14 cellular contexts compared by ENCODE assay signal in the genomic region with DNA sequence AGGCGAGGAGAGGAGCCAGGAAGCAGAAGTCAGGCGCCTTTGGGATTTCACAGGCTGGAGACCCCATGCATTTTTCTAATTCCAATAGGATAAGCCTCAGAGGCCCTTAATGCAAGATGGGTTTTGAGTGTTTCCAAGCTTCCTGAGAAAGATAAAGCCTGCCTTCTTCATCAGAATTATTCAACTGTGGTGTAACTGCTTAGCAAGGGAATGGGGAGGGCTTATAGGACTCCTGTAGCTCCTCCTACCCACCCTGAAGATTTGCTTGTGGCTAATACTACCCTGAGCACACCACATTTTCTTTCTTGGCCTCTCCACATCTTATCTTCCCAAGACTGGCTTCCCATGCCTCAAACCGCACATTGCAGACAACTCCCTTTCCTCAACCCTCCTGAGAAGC.
"Had no signal": no experiment of that assay in that cellular context is flagged by ENCODE, and none has a peak within 500 bp of the region (broad histone marks: within the 10 kb centered on the region; RNA-seq: fewer than 3 reads in every experiment).

No MANE protein-coding gene starts in this region.

- H3K4me3 Mint-ChIP-seq: activated CD8-positive, alpha-beta T cell treated with anti-CD3 and anti-CD28 coated beads for 36 hours; activated naive CD8-positive, alpha-beta T cell treated with anti-CD3 and anti-CD28 coated beads, Interleukin-2, amount 10 ng/mL, durations not matched to agents 7 days and 5 days; activated T-cell treated with anti-CD3 and anti-CD28 coated beads, Interleukin-2, amount 50 U/mL, for 72 hours; stimulated activated naive B cell treated with anti-CD40 and anti-IgM and Interleukin-4, amounts not matched to agents 10 μg/mL and 1 μg/mL and 100 μg/mL, for 72 hours had no signal

- H3K4me1 Mint-ChIP-seq: activated naive CD8-positive, alpha-beta T cell treated with anti-CD3 and anti-CD28 coated beads, Interleukin-2, amount 10 ng/mL, durations not matched to agents 7 days and 5 days; stimulated activated naive B cell treated with anti-CD40 and anti-IgM and Interleukin-4, amounts not matched to agents 10 μg/mL and 1 μg/mL and 100 μg/mL, for 72 hours had no signal

- ATAC-seq: activated CD8-positive, alpha-beta T cell treated with anti-CD3 and anti-CD28 coated beads for 36 hours; activated T-cell treated with anti-CD3 and anti-CD28 coated beads, Interleukin-2, amount 50 U/mL, for 72 hours; esophagus mucosa; left ventricle myocardium superior; stimulated activated naive B cell treated with anti-CD40 and anti-IgM and Interleukin-4, amounts not matched to agents 10 μg/mL and 1 μg/mL and 100 μg/mL, for 72 hours had no signal

- H3K27ac ChIP-seq: parathyroid adenoma, transverse colon had no signal

- H3K4me3 ChIP-seq: transverse colon had no signal

- DNase-seq: activated CD4-positive, alpha-beta T cell treated with anti-CD3 and anti-CD28 coated beads for 4 hours; activated CD8-positive, alpha-beta memory T cell treated with anti-CD3 and anti-CD28 coated beads, Interleukin-2, amount 50 U/mL, for 4 hours; activated CD8-positive, alpha-beta T cell treated with anti-CD3 and anti-CD28 coated beads for 36 hours; activated naive CD8-positive, alpha-beta T cell treated with anti-CD3 and anti-CD28 coated beads, Interleukin-2, amount 10 ng/mL, durations not matched to agents 7 days and 5 days; activated T-cell treated with anti-CD3 and anti-CD28 coated beads, Interleukin-2, amount 50 U/mL, for 72 hours; anterior cingulate cortex; left ventricle myocardium superior; mesenchymal stem cell; small intestine; stimulated activated naive B cell treated with anti-CD40 and anti-IgM and Interleukin-4, amounts not matched to agents 10 μg/mL and 1 μg/mL and 100 μg/mL, for 72 hours; substantia nigra; transverse colon had no signal

- H3K36me3 Mint-ChIP-seq: activated naive CD8-positive, alpha-beta T cell treated with anti-CD3 and anti-CD28 coated beads, Interleukin-2, amount 10 ng/mL, durations not matched to agents 7 days and 5 days; stimulated activated naive B cell treated with anti-CD40 and anti-IgM and Interleukin-4, amounts not matched to agents 10 μg/mL and 1 μg/mL and 100 μg/mL, for 72 hours had no signal

- H3K36me3 ChIP-seq: transverse colon had no signal

- H3K9me3 Mint-ChIP-seq: activated CD8-positive, alpha-beta T cell treated with anti-CD3 and anti-CD28 coated beads for 36 hours; activated naive CD8-positive, alpha-beta T cell treated with anti-CD3 and anti-CD28 coated beads, Interleukin-2, amount 10 ng/mL, durations not matched to agents 7 days and 5 days; activated T-cell treated with anti-CD3 and anti-CD28 coated beads, Interleukin-2, amount 50 U/mL, for 72 hours had no signal

- H3K9me3 ChIP-seq: transverse colon had no signal

- H3K27ac Mint-ChIP-seq: activated CD8-positive, alpha-beta T cell treated with anti-CD3 and anti-CD28 coated beads for 36 hours; activated naive CD8-positive, alpha-beta T cell treated with anti-CD3 and anti-CD28 coated beads, Interleukin-2, amount 10 ng/mL, durations not matched to agents 7 days and 5 days; activated T-cell treated with anti-CD3 and anti-CD28 coated beads, Interleukin-2, amount 50 U/mL, for 72 hours; stimulated activated naive B cell treated with anti-CD40 and anti-IgM and Interleukin-4, amounts not matched to agents 10 μg/mL and 1 μg/mL and 100 μg/mL, for 72 hours had no signal

- H3K4me1 ChIP-seq: parathyroid adenoma, transverse colon had no signal
